12 cellular contexts compared by ENCODE assay signal in genomic region chr2:55012648-55013484, GRCh38. TPM values are rescaled to one million over a fixed set of nuclear protein-coding genes. Genes with fewer than 3 reads are reported as not detected.
DNase-seq lines count a peak whose midpoint lies in the region; ATAC-seq, FAIRE-seq and TF ChIP-seq lines count a peak whose summit lies in the region.
"Had no signal": no experiment of that assay in that cellular context is flagged by ENCODE, and none has a peak within 500 bp of the region (broad histone marks: within the 10 kb centered on the region; RNA-seq: fewer than 3 reads in every experiment).

No MANE protein-coding gene starts in this region.

- peak overlapping the region; percentile 19; the same call in 1 of the 2 replicates for H3K4me2 ChIP-seq in GM23338
- H3K4me2 ChIP-seq in keratinocyte (ENCODE audit: control insufficient read depth, extremely low read depth, insufficient read depth, low read depth, low read length) = peak overlapping the region; percentile 80

- no peak overlapping the region for H3K4me3 Mint-ChIP-seq in GM23338
- H3K4me3 Mint-ChIP-seq in activated CD4-positive, alpha-beta T cell treated with anti-CD3 and anti-CD28 coated beads, Interleukin-2, amount 10 ng/mL, durations not matched to agents 7 days and 5 days = no peak overlapping the region
- no peak overlapping the region for H3K4me3 Mint-ChIP-seq in activated CD4-positive, alpha-beta T cell treated with anti-CD3 and anti-CD28 coated beads, Interleukin-2, amount 10 ng/mL, durations not matched to agents 24 days and 14 days
- H3K4me3 Mint-ChIP-seq: activated naive CD8-positive, alpha-beta T cell treated with anti-CD3 and anti-CD28 coated beads for 36 hours had no signal

- POLR2A ChIA-PET in activated CD4-positive, alpha-beta T cell treated with anti-CD3 and anti-CD28 coated beads, Interleukin-2, amount 10 ng/mL, durations not matched to agents 7 days and 5 days (lab: Charles Lee) = no interaction called here

- no peak overlapping the region; the same call in 1 of the 2 replicates for H3K27ac Mint-ChIP-seq in GM23338
- H3K27ac Mint-ChIP-seq in activated CD4-positive, alpha-beta T cell treated with anti-CD3 and anti-CD28 coated beads, Interleukin-2, amount 10 ng/mL, durations not matched to agents 7 days and 5 days = no peak overlapping the region
- H3K27ac Mint-ChIP-seq in activated CD4-positive, alpha-beta T cell treated with anti-CD3 and anti-CD28 coated beads, Interleukin-2, amount 10 ng/mL, durations not matched to agents 24 days and 14 days = no peak overlapping the region
- H3K27ac Mint-ChIP-seq: activated naive CD8-positive, alpha-beta T cell treated with anti-CD3 and anti-CD28 coated beads for 36 hours had no signal

- peak overlapping the region; percentile 34 for H3K9ac ChIP-seq in keratinocyte (ENCODE audit: control insufficient read depth, extremely low read depth, insufficient read depth, low read length)
- H3K9ac ChIP-seq in skeletal muscle tissue (ENCODE audit: low read depth in 1 of 3, low read length in 3 of 3) = peak overlapping the region; percentile 58 to 77 (median 66)

- H3K27ac ChIP-seq in GM23338 (ENCODE audit: low read depth) = no peak overlapping the region
- peak overlapping the region; percentile 88 for H3K27ac ChIP-seq in VCaP
- peak overlapping the region; percentile 55 for H3K27ac ChIP-seq in keratinocyte (ENCODE audit: control insufficient read depth, insufficient read depth, low read length)
- peak overlapping the region; percentile 85 for H3K27ac ChIP-seq in skeletal muscle tissue (ENCODE audit: low read depth, low read length)

- no peak for DNase-seq in GM23338 (ENCODE audit: low spot score)
- DNase-seq in keratinocyte (ENCODE audit: low read depth, low spot score) = no peak
- DNase-seq in activated CD4-positive, alpha-beta T cell treated with anti-CD3 and anti-CD28 coated beads, Interleukin-2, amount 10 ng/mL, durations not matched to agents 7 days and 5 days = no peak
- no peak for DNase-seq in activated CD4-positive, alpha-beta T cell treated with anti-CD3 and anti-CD28 coated beads, Interleukin-2, amount 10 ng/mL, durations not matched to agents 24 days and 14 days
- DNase-seq: activated naive CD8-positive, alpha-beta T cell treated with anti-CD3 and anti-CD28 coated beads for 36 hours; left cardiac atrium; NCI-H1105 had no signal

- intact Hi-C loops in activated CD4-positive, alpha-beta T cell treated with anti-CD3 and anti-CD28 coated beads, Interleukin-2, amount 10 ng/mL, durations not matched to agents 24 days and 14 days (cut with micrococcal nuclease) = loop anchor here (10.0 kb wide), 1 partner anchor 248 kb away; no protein-coding TSS in a partner anchor

- TF ChIP-seq CTCF in GM23338 (conservative IDR thresholded peaks at IDR 0.05; ENCODE audit: low read depth in 2 of 2) = no peak
- TF ChIP-seq CTCF in VCaP (conservative IDR thresholded peaks at IDR 0.05) = no peak
- TF ChIP-seq CTCF in keratinocyte (optimal IDR thresholded peaks at IDR 0.05 in 1 of 3, IDR thresholded peaks at IDR 0.05 in 1 of 3, conservative IDR thresholded peaks at IDR 0.05 in 1 of 3; ENCODE audit: extremely low read depth in 1 of 3, insufficient read depth in 2 of 3, low read length in 3 of 3) = no peak

- H3K4me1 Mint-ChIP-seq in GM23338 = peaks cover 57% of the 10 kb centered on the region
- H3K4me1 Mint-ChIP-seq in activated CD4-positive, alpha-beta T cell treated with anti-CD3 and anti-CD28 coated beads, Interleukin-2, amount 10 ng/mL, durations not matched to agents 7 days and 5 days = peaks cover 32% of the 10 kb centered on the region
- H3K4me1 Mint-ChIP-seq in activated CD4-positive, alpha-beta T cell treated with anti-CD3 and anti-CD28 coated beads, Interleukin-2, amount 10 ng/mL, durations not matched to agents 24 days and 14 days = peaks cover 23% of the 10 kb centered on the region

- H3K9me3 ChIP-seq in keratinocyte (ENCODE audit: control insufficient read depth, low read depth, low read length) (no peaks in the 10 kb centered on the region), skeletal muscle tissue (ENCODE audit: control insufficient read depth in 3 of 3, low read length in 3 of 3) (no peaks in the 10 kb centered on the region)

- H4K20me1 ChIP-seq in GM23338 (replicated peaks; ENCODE audit: insufficient read depth) = peaks cover 24% of the 10 kb centered on the region
- H4K20me1 ChIP-seq in keratinocyte (ENCODE audit: control insufficient read depth, extremely low read depth, insufficient read depth, low read length) = peaks cover 18% of the 10 kb centered on the region

- H3K4me1 ChIP-seq in GM23338 (ENCODE audit: insufficient read depth) = peaks cover 59% of the 10 kb centered on the region
- H3K4me1 ChIP-seq in keratinocyte (ENCODE audit: control insufficient read depth, extremely low read depth, insufficient read depth, low read length) = peaks cover 81% of the 10 kb centered on the region
- peaks cover 6 to 25% (median 7%) of the 10 kb centered on the region in 3 donors for H3K4me1 ChIP-seq in skeletal muscle tissue (ENCODE audit: control insufficient read depth in 3 of 3, insufficient read depth in 3 of 3, low read length in 3 of 3)

- FAIRE-seq in keratinocyte (lab: Jason Lieb, UNC) = peak; percentile 9

- H3K4me3 ChIP-seq in GM23338 (no peak overlapping the region), keratinocyte (ENCODE audit: control insufficient read depth in 2 of 3, extremely low read depth in 1 of 3, insufficient read depth in 2 of 3, low read depth in 1 of 3, low read length in 3 of 3) (peak overlapping the region in 2 of 3 experiments; percentile 46 to 57), skeletal muscle tissue (ENCODE audit: low read length in 3 of 3) (no peak overlapping the region)

- H3K36me3 ChIP-seq in GM23338 (ENCODE audit: insufficient read depth) (no peaks in the 10 kb centered on the region), keratinocyte (ENCODE audit: control insufficient read depth in 2 of 2, extremely low read depth in 1 of 2, insufficient read depth in 2 of 2, low read length in 2 of 2) (peaks cover 2 to 3% of the 10 kb centered on the region in 2 experiments), skeletal muscle tissue (ENCODE audit: control insufficient read depth in 3 of 3, insufficient read depth in 3 of 3, low read length in 3 of 3) (no peaks in the 10 kb centered on the region)

- H3K27me3 Mint-ChIP-seq in GM23338 (ENCODE audit: insufficient read depth, low read depth, poor library complexity) = peaks cover 4% of the 10 kb centered on the region
- no peaks in the 10 kb centered on the region for H3K27me3 Mint-ChIP-seq in activated CD4-positive, alpha-beta T cell treated with anti-CD3 and anti-CD28 coated beads, Interleukin-2, amount 10 ng/mL, durations not matched to agents 7 days and 5 days
- no peaks in the 10 kb centered on the region for H3K27me3 Mint-ChIP-seq in activated CD4-positive, alpha-beta T cell treated with anti-CD3 and anti-CD28 coated beads, Interleukin-2, amount 10 ng/mL, durations not matched to agents 24 days and 14 days
- H3K27me3 Mint-ChIP-seq: activated naive CD8-positive, alpha-beta T cell treated with anti-CD3 and anti-CD28 coated beads for 36 hours had no signal

- CTCF ChIA-PET in activated CD4-positive, alpha-beta T cell treated with anti-CD3 and anti-CD28 coated beads, Interleukin-2, amount 10 ng/mL, durations not matched to agents 7 days and 5 days (lab: Charles Lee) = interaction anchor here (1.5 kb wide), 1 partner anchor 13 kb away, joined by 3 read pairs; no protein-coding TSS in a partner anchor

- no peaks in the 10 kb centered on the region for H3K27me3 ChIP-seq in GM23338 (ENCODE audit: insufficient read depth)
- no peaks in the 10 kb centered on the region for H3K27me3 ChIP-seq in keratinocyte (ENCODE audit: control insufficient read depth, extremely low read depth, insufficient read depth, low read length)
- no peaks in the 10 kb centered on the region for H3K27me3 ChIP-seq in skeletal muscle tissue (ENCODE audit: control insufficient read depth in 3 of 3, insufficient read depth in 3 of 3, low read length in 3 of 3)

- no peaks in the 10 kb centered on the region for H3K9me1 ChIP-seq in keratinocyte (ENCODE audit: control insufficient read depth, extremely low read depth, insufficient read depth, low read length)

- dilution Hi-C loops in keratinocyte (cut with MboI; ENCODE audit: extremely low pct_ligation_motif_present, low sequenced_read_pairs) = no loop called here

- no peak for ATAC-seq in GM23338
- no peak for ATAC-seq in GM19455 (IDR thresholded peaks at IDR 0.05; ENCODE audit: unreplicated experiment)
- ATAC-seq in GM19395 (IDR thresholded peaks at IDR 0.05; ENCODE audit: unreplicated experiment) = no peak
- ATAC-seq: HCT116, left cardiac atrium had no signal

- H3K9me2 ChIP-seq in GM23338 (ENCODE audit: insufficient read depth) = no peaks in the 10 kb centered on the region

- peaks cover 3% of the 10 kb centered on the region; the same call in 1 of the 3 replicates for H3K36me3 Mint-ChIP-seq in GM23338 (ENCODE audit: low read depth)
- peaks cover 9% of the 10 kb centered on the region for H3K36me3 Mint-ChIP-seq in activated CD4-positive, alpha-beta T cell treated with anti-CD3 and anti-CD28 coated beads, Interleukin-2, amount 10 ng/mL, durations not matched to agents 7 days and 5 days (ENCODE audit: low read depth)
- H3K36me3 Mint-ChIP-seq in activated CD4-positive, alpha-beta T cell treated with anti-CD3 and anti-CD28 coated beads, Interleukin-2, amount 10 ng/mL, durations not matched to agents 24 days and 14 days (ENCODE audit: low read depth) = no peaks in the 10 kb centered on the region

- H3K79me2 ChIP-seq in GM23338 (replicated peaks; ENCODE audit: insufficient read depth) = peaks cover 100% of the 10 kb centered on the region
- peaks cover 99% of the 10 kb centered on the region for H3K79me2 ChIP-seq in keratinocyte (ENCODE audit: control insufficient read depth, insufficient read depth, low read length)

- H3F3A ChIP-seq in GM23338 (replicated peaks; ENCODE audit: low read depth) = no peaks in the 10 kb centered on the region

- H2AFZ ChIP-seq in GM23338 (no peak overlapping the region), keratinocyte (ENCODE audit: control insufficient read depth, low read length) (no peak overlapping the region)

- H3K9me3 Mint-ChIP-seq in GM23338 = no peaks in the 10 kb centered on the region; the same call in 2 of the 3 replicates
- H3K9me3 Mint-ChIP-seq in activated CD4-positive, alpha-beta T cell treated with anti-CD3 and anti-CD28 coated beads, Interleukin-2, amount 10 ng/mL, durations not matched to agents 7 days and 5 days = no peaks in the 10 kb centered on the region
- no peaks in the 10 kb centered on the region for H3K9me3 Mint-ChIP-seq in activated CD4-positive, alpha-beta T cell treated with anti-CD3 and anti-CD28 coated beads, Interleukin-2, amount 10 ng/mL, durations not matched to agents 24 days and 14 days

RNA-seq across cellular contexts. Expression of gene RTN4, which starts 37.4 kb away (rescaled TPM):
- 221 and 244 TPM in 2 replicates for total RNA-seq in GM23338 (2014; rRNA removed; shearing (Covaris generic))
- polyA plus RNA-seq in GM23338 (2016; fragmentation: Nextera tagmentation; extraction: Ambion mirVana) (218 and 221 TPM in 2 replicates), keratinocyte (244 to 434 TPM (median 406 TPM) in 3 replicates)
- polyA plus RNA-seq in keratinocyte (2011; ENCODE audit: low read depth) = 206 TPM
- polyA plus RNA-seq in keratinocyte (2011; cell fraction: cytosol; rRNA removed) = 257 and 472 TPM in 2 replicates
- polyA plus RNA-seq in keratinocyte (2011; cell fraction: nucleus; rRNA removed) = 657 and 1,094 TPM in 2 replicates
- polyA plus RNA-seq in keratinocyte (2012; ENCODE audit: low replicate concordance) = 377 and 414 TPM in 2 replicates
- 170 to 479 TPM (median 356 TPM) in 3 replicates for polyA minus RNA-seq in keratinocyte
- polyA minus RNA-seq in keratinocyte (2011; cell fraction: cytosol; rRNA and poly(A)+ RNA removed) = 181 TPM
- 288 and 556 TPM in 2 replicates for polyA minus RNA-seq in keratinocyte (2011; cell fraction: nucleus; rRNA and poly(A)+ RNA removed)
- 414 TPM for total RNA-seq in skeletal muscle tissue
- total RNA-seq in activated CD4-positive, alpha-beta T cell treated with anti-CD3 and anti-CD28 coated beads, Interleukin-2, amount 10 ng/mL, durations not matched to agents 7 days and 5 days = 10 to 100 TPM; 77.1 to 79.9 TPM
- 86.9 and 90.1 TPM in 2 replicates for total RNA-seq in activated CD4-positive, alpha-beta T cell treated with anti-CD3 and anti-CD28 coated beads, Interleukin-2, amount 10 ng/mL, durations not matched to agents 24 days and 14 days

Comparison
In these comparisons a context has a peak if more than half of its experiments do, and no peak if none do; other contexts are left out.
1. H3K4me3 ChIP-seq: peak in keratinocyte (2 of 3); none in GM23338 (single experiment) and skeletal muscle tissue (0 of 3).